ENCODE assay signal across 22 cellular contexts in genomic region chr2:240142859-240143258, GRCh38. TPM values are rescaled to one million over a fixed set of nuclear protein-coding genes. Genes with fewer than 3 reads are reported as not detected.
DNase-seq lines count a peak whose midpoint lies in the region; ATAC-seq and TF ChIP-seq lines count a peak whose summit lies in the region.
"Had no signal": no experiment of that assay in that cellular context is flagged by ENCODE, and none has a peak within 500 bp of the region (broad histone marks: within the 10 kb centered on the region; RNA-seq: fewer than 3 reads in every experiment).

No MANE protein-coding gene starts in this region.

- H3K27me3 Mint-ChIP-seq in stimulated activated naive B cell treated with anti-CD40 and anti-IgM and Interleukin-4, amounts not matched to agents 10 μg/mL and 1 μg/mL and 100 μg/mL, for 72 hours, result peaks cover 38 to 39% of the 10 kb centered on the region in 2 donors

- no peak overlapping the region for H3K27ac ChIP-seq in RWPE2 (ENCODE audit: poor library complexity, severe bottlenecking)
- H3K27ac ChIP-seq: 22Rv1, PC-9 had no signal

- H3K4me3 ChIP-seq in RWPE2 (ENCODE audit: severe bottlenecking) (no peak overlapping the region), mucosa of descending colon (no peak overlapping the region)
- H3K4me3 ChIP-seq: PC-9 had no signal

- no peak overlapping the region for H3K27ac Mint-ChIP-seq in activated naive CD4-positive, alpha-beta T cell treated with anti-CD3 and anti-CD28 coated beads, Interleukin-2, amount 50 U/mL, for 72 hours
- H3K27ac Mint-ChIP-seq in stimulated activated naive B cell treated with anti-CD40 and anti-IgM and Interleukin-4, amounts not matched to agents 10 μg/mL and 1 μg/mL and 100 μg/mL, for 72 hours, result peak overlapping the region; percentile 20
- H3K27ac Mint-ChIP-seq: B cell had no signal

- H3K4me3 Mint-ChIP-seq in stimulated activated naive B cell treated with anti-CD40 and anti-IgM and Interleukin-4, amounts not matched to agents 10 μg/mL and 1 μg/mL and 100 μg/mL, for 72 hours, result no peak overlapping the region
- H3K4me3 Mint-ChIP-seq: B cell had no signal

- H3K4me1 ChIP-seq in RWPE2 (ENCODE audit: insufficient read depth, poor library complexity, severe bottlenecking) (no peaks in the 10 kb centered on the region), mucosa of descending colon (ENCODE audit: low read depth) (no peaks in the 10 kb centered on the region)

- TF ChIP-seq CTCF in RWPE2 (IDR thresholded peaks at IDR 0.05; ENCODE audit: poor library complexity, severe bottlenecking) (no peak), mucosa of descending colon (IDR thresholded peaks at IDR 0.05) (no peak)

- H3K9me3 Mint-ChIP-seq in activated naive CD4-positive, alpha-beta T cell treated with anti-CD3 and anti-CD28 coated beads, Interleukin-2, amount 50 U/mL, for 72 hours, result peaks cover 0 to 10% of the 10 kb centered on the region in 2 donors
- H3K9me3 Mint-ChIP-seq in stimulated activated naive B cell treated with anti-CD40 and anti-IgM and Interleukin-4, amounts not matched to agents 10 μg/mL and 1 μg/mL and 100 μg/mL, for 72 hours, result peaks cover 0 to 2% of the 10 kb centered on the region in 2 donors

- peaks cover 2 to 5% of the 10 kb centered on the region in 2 donors for H3K4me1 Mint-ChIP-seq in stimulated activated naive B cell treated with anti-CD40 and anti-IgM and Interleukin-4, amounts not matched to agents 10 μg/mL and 1 μg/mL and 100 μg/mL, for 72 hours

- DNase-seq in activated naive CD4-positive, alpha-beta T cell treated with anti-CD3 and anti-CD28 coated beads, Interleukin-2, amount 50 U/mL, for 16 hours, result peak; percentile 2
- DNase-seq in activated naive CD4-positive, alpha-beta T cell treated with anti-CD3 and anti-CD28 coated beads, Interleukin-2, amount 50 U/mL, for 72 hours (ENCODE audit: low spot score in 2 of 2), result no peak
- DNase-seq in RWPE2 (ENCODE audit: low spot score) (peak; percentile 29), mucosa of descending colon (peak in 2 of 3 donors; percentile 12 to 14), cortex of kidney (lab: John Stamatoyannopoulos, UW) (no peak), SW480 (ENCODE audit: low spot score) (no peak)
- DNase-seq in stimulated activated naive B cell treated with anti-CD40 and anti-IgM and Interleukin-4, amounts not matched to agents 10 μg/mL and 1 μg/mL and 100 μg/mL, for 72 hours, result no peak
- DNase-seq: DMS153, DND-41, H7, NCI-H1092 treated with DMSO at 0.1 percent for 48 hours, NCI-H146, NCI-H2107, NCI-H446 treated with DMSO at 0.1 percent for 48 hours, NCI-H526 treated with DMSO at 0.1 percent for 48 hours, PC-9, SHP77 had no signal

- H3K27me3 ChIP-seq in RWPE2 (ENCODE audit: insufficient read depth, poor library complexity, severe bottlenecking), result no peaks in the 10 kb centered on the region

- no peaks in the 10 kb centered on the region for H3K36me3 Mint-ChIP-seq in activated naive CD4-positive, alpha-beta T cell treated with anti-CD3 and anti-CD28 coated beads, Interleukin-2, amount 50 U/mL, for 72 hours
- H3K36me3 Mint-ChIP-seq in stimulated activated naive B cell treated with anti-CD40 and anti-IgM and Interleukin-4, amounts not matched to agents 10 μg/mL and 1 μg/mL and 100 μg/mL, for 72 hours, result no peaks in the 10 kb centered on the region

- ATAC-seq in activated naive CD4-positive, alpha-beta T cell treated with anti-CD3 and anti-CD28 coated beads, Interleukin-2, amount 50 U/mL, for 72 hours, result no peak
- ATAC-seq in RWPE2 (ENCODE audit: low read depth) (no peak), mucosa of descending colon (no peak)
- ATAC-seq in stimulated activated naive B cell treated with anti-CD40 and anti-IgM and Interleukin-4, amounts not matched to agents 10 μg/mL and 1 μg/mL and 100 μg/mL, for 72 hours (replicated peaks), result no peak

- H3K9me3 ChIP-seq in RWPE2 (ENCODE audit: severe bottlenecking) (no peaks in the 10 kb centered on the region), mucosa of descending colon (no peaks in the 10 kb centered on the region)

- H3K36me3 ChIP-seq in RWPE2 (ENCODE audit: low read depth) (no peaks in the 10 kb centered on the region), mucosa of descending colon (ENCODE audit: low read depth) (no peaks in the 10 kb centered on the region)

- intact Hi-C loops in mucosa of descending colon (cut with DNase I, micrococcal nuclease), result loop anchor here (5.0 to 10.0 kb wide), 2 partner anchors 78 to 86 kb away; no protein-coding TSS in a partner anchor

RNA-seq across cellular contexts. Expression of gene OTOS, which starts 2.4 kb away (rescaled TPM):
- total RNA-seq in activated naive CD4-positive, alpha-beta T cell treated with anti-CD3 and anti-CD28 coated beads, Interleukin-2, amount 50 U/mL, for 72 hours, result not detected
- total RNA-seq in mucosa of descending colon, result not detected
- total RNA-seq: B cell, H7, HepG2, HT1080, PC-9, SK-MEL-5 had no signal

RNA-seq across cellular contexts. Expression of gene COPS9, which starts 6.8 kb away (rescaled TPM):
- total RNA-seq in activated naive CD4-positive, alpha-beta T cell treated with anti-CD3 and anti-CD28 coated beads, Interleukin-2, amount 50 U/mL, for 72 hours, result 10 to 100 TPM; 92.9 to 97.6 TPM
- total RNA-seq in mucosa of descending colon, result 100 to 1,000 TPM in 1 of 3 donors, 10 to 100 TPM in 2; 83.9 to 129 (median 94.3) TPM

Comparison
In these comparisons a context has a peak if more than half of its experiments do, and no peak if none do; other contexts are left out.
1. DNase-seq: peak in activated naive CD4-positive, alpha-beta T cell treated with anti-CD3 and anti-CD28 coated beads, Interleukin-2, amount 50 U/mL, for 16 hours (single experiment), RWPE2 (single experiment) and mucosa of descending colon (2 of 3); none in activated naive CD4-positive, alpha-beta T cell treated with anti-CD3 and anti-CD28 coated beads, Interleukin-2, amount 50 U/mL, for 72 hours (0 of 2), stimulated activated naive B cell treated with anti-CD40 and anti-IgM and Interleukin-4, amounts not matched to agents 10 μg/mL and 1 μg/mL and 100 μg/mL, for 72 hours (single experiment), cortex of kidney (single experiment) and SW480 (single experiment).